In the genomic region with DNA sequence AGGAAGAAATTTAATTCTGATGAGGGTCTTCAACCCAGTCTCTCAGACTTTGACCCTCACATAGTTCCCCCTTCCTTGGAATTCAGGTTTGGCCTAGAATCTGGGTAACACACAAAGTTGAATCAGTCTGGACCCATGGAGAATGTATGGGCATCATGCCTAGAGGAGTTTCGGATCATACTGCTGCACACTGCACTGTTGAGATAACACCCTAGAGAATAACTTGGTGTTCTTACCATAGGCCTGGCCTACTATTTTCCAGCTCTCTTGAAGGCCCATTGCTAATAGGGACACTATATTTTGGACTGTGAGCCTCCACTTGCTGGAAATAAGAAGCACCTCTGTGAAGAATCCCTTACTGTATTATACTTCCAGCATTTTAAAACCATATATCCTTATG, we compare ENCODE assay signal across 18 cellular contexts.
"Had no signal": no experiment of that assay in that cellular context is flagged by ENCODE, and none has a peak within 500 bp of the region (broad histone marks: within the 10 kb centered on the region; RNA-seq: fewer than 3 reads in every experiment).

No MANE protein-coding gene starts in this region.

- H3K27me3 ChIP-seq: colonic mucosa, heart right ventricle, suprapubic skin, thyroid gland, uterus had no signal

- H3K27ac ChIP-seq: colonic mucosa, heart right ventricle, suprapubic skin, thyroid gland, uterus had no signal

- DNase-seq: colonic mucosa; effector CD4-positive, alpha-beta T cell; endodermal cell; heart right ventricle; immature natural killer cell; mammary epithelial cell; natural killer cell; right cardiac atrium; small intestine; stimulated activated CD4-positive, alpha-beta T cell treated with anti-CD3 and anti-CD28 coated beads, Interleukin-12 subunit alpha, Interleukin-12 subunit beta, amount 100 ng/mL, for 4 hours; stimulated activated naive CD4-positive, alpha-beta T cell treated with Interleukin-2 at 50 U/mL for 16 hours; thyroid gland; uterus had no signal

- H3K4me1 Mint-ChIP-seq: neural crest cell had no signal

- H3K4me3 ChIP-seq: colonic mucosa, heart right ventricle, suprapubic skin, thyroid gland, uterus had no signal

- FAIRE-seq: frontal cortex, keratinocyte, small intestine had no signal

- H3K27ac Mint-ChIP-seq: endodermal cell, immature natural killer cell, natural killer cell, type B pancreatic cell had no signal

- H3K36me3 ChIP-seq: colonic mucosa, heart right ventricle, suprapubic skin, thyroid gland, uterus had no signal

- H3K4me3 Mint-ChIP-seq: endodermal cell, immature natural killer cell, natural killer cell, neural crest cell, type B pancreatic cell had no signal

- H3K36me3 Mint-ChIP-seq: natural killer cell, type B pancreatic cell had no signal

- H3K9me3 ChIP-seq: colonic mucosa, heart right ventricle, suprapubic skin, thyroid gland, uterus had no signal

- H3K27me3 Mint-ChIP-seq: type B pancreatic cell had no signal

- ATAC-seq: natural killer cell had no signal

- H3K4me1 ChIP-seq: colonic mucosa, suprapubic skin, thyroid gland, uterus had no signal

- H3K9me3 Mint-ChIP-seq: endodermal cell, natural killer cell, neural crest cell had no signal
